In genomic region chr16:28846933-28847273, GRCh38 we compare ENCODE assay signal across 8 cellular contexts.
A peak's percentile ranks its signal among the peaks of the same experiment; 100 is the strongest.
DNase-seq lines count a peak whose midpoint lies in the region; ATAC-seq lines count a peak whose summit lies in the region.

No MANE protein-coding gene starts in this region.

- H3K4me1 ChIP-seq in adipocyte (ENCODE audit: control insufficient read depth, insufficient read depth, low read length) (peaks cover 19% of the 10 kb centered on the region), iPS-18a (ENCODE audit: control insufficient read depth, low read depth, low read length) (no peaks in the 10 kb centered on the region)

- DNase-seq in adipocyte (ENCODE audit: low read depth) = peak; percentile 33
- peak; percentile 16 for DNase-seq in stimulated activated naive B cell treated with anti-CD40 and anti-IgM and Interleukin-4, amounts not matched to agents 10 μg/mL and 1 μg/mL and 100 μg/mL, for 72 hours
- no peak for DNase-seq in NCI-H2107 treated with DMSO at 0.1 percent for 48 hours (lab: John Stamatoyannopoulos, UW; ENCODE audit: unreplicated experiment)
- no peak for DNase-seq in activated gamma-delta T cell treated with Interleukin-2 at 50 U/mL for 16 hours
- DNase-seq in OCI-M2 (lab: John Stamatoyannopoulos, UW; ENCODE audit: unreplicated experiment) = no peak

- H3K4me3 ChIP-seq in GM08714 (ENCODE audit: low read length) = peak overlapping the region; percentile 83
- H3K4me3 ChIP-seq in adipocyte (ENCODE audit: low read length) = peak overlapping the region; percentile 100
- peak overlapping the region; percentile 92 for H3K4me3 ChIP-seq in iPS-18a (ENCODE audit: low read length)

- H3K4me1 Mint-ChIP-seq in stimulated activated naive B cell treated with anti-CD40 and anti-IgM and Interleukin-4, amounts not matched to agents 10 μg/mL and 1 μg/mL and 100 μg/mL, for 72 hours = peaks cover 19 to 46% of the 10 kb centered on the region in 2 donors

- H3K27ac ChIP-seq in iPS-18a (ENCODE audit: low read length) = no peak overlapping the region

- peaks cover 24 to 40% of the 10 kb centered on the region in 2 donors for H3K36me3 Mint-ChIP-seq in stimulated activated naive B cell treated with anti-CD40 and anti-IgM and Interleukin-4, amounts not matched to agents 10 μg/mL and 1 μg/mL and 100 μg/mL, for 72 hours

- no peaks in the 10 kb centered on the region for H3K27me3 Mint-ChIP-seq in stimulated activated naive B cell treated with anti-CD40 and anti-IgM and Interleukin-4, amounts not matched to agents 10 μg/mL and 1 μg/mL and 100 μg/mL, for 72 hours

- peak overlapping the region; percentile 99 for H3K9ac ChIP-seq in adipocyte (ENCODE audit: low read length)
- H3K9ac ChIP-seq in iPS-18a (ENCODE audit: low read length) = peak overlapping the region; percentile 68

- H3K9me3 ChIP-seq in adipocyte (ENCODE audit: control insufficient read depth, low read length) (no peaks in the 10 kb centered on the region), iPS-18a (ENCODE audit: control insufficient read depth, low read depth, low read length) (no peaks in the 10 kb centered on the region)

- H3K27me3 ChIP-seq in adipocyte (replicated peaks; ENCODE audit: control insufficient read depth, insufficient read depth, low read length) = no peaks in the 10 kb centered on the region
- H3K27me3 ChIP-seq in iPS-18a (ENCODE audit: control insufficient read depth, insufficient read depth, low read length) = no peaks in the 10 kb centered on the region

- H3K36me3 ChIP-seq in adipocyte (ENCODE audit: control insufficient read depth, insufficient read depth, low read length, severe bottlenecking) = peaks cover 29% of the 10 kb centered on the region
- peaks cover 31% of the 10 kb centered on the region for H3K36me3 ChIP-seq in iPS-18a (ENCODE audit: control insufficient read depth, low read depth, low read length)

- ATAC-seq in HG03175 (IDR thresholded peaks at IDR 0.05; ENCODE audit: unreplicated experiment) = peak; percentile 4
- peak; percentile 2 to 9 for ATAC-seq in stimulated activated naive B cell treated with anti-CD40 and anti-IgM and Interleukin-4, amounts not matched to agents 10 μg/mL and 1 μg/mL and 100 μg/mL, for 72 hours (replicated peaks)

- H3K27ac Mint-ChIP-seq in stimulated activated naive B cell treated with anti-CD40 and anti-IgM and Interleukin-4, amounts not matched to agents 10 μg/mL and 1 μg/mL and 100 μg/mL, for 72 hours = peak overlapping the region; percentile 98

- no peaks in the 10 kb centered on the region for H3K9me3 Mint-ChIP-seq in stimulated activated naive B cell treated with anti-CD40 and anti-IgM and Interleukin-4, amounts not matched to agents 10 μg/mL and 1 μg/mL and 100 μg/mL, for 72 hours

- peak overlapping the region; percentile 85 to 95 for H3K4me3 Mint-ChIP-seq in stimulated activated naive B cell treated with anti-CD40 and anti-IgM and Interleukin-4, amounts not matched to agents 10 μg/mL and 1 μg/mL and 100 μg/mL, for 72 hours

Comparison
In these comparisons a context has a peak if more than half of its experiments do, and no peak if none do; other contexts are left out.
1. DNase-seq: peak in adipocyte (single experiment) and stimulated activated naive B cell treated with anti-CD40 and anti-IgM and Interleukin-4, amounts not matched to agents 10 μg/mL and 1 μg/mL and 100 μg/mL, for 72 hours (single experiment); none in NCI-H2107 treated with DMSO at 0.1 percent for 48 hours (single experiment), activated gamma-delta T cell treated with Interleukin-2 at 50 U/mL for 16 hours (single experiment) and OCI-M2 (single experiment).
2. Peak in every context shown above with its lines, with median percentiles within 50 percentile points of each other: H3K4me3 ChIP-seq.